Comparison of ENCODE assay signal across 8 cellular contexts in the genomic region with DNA sequence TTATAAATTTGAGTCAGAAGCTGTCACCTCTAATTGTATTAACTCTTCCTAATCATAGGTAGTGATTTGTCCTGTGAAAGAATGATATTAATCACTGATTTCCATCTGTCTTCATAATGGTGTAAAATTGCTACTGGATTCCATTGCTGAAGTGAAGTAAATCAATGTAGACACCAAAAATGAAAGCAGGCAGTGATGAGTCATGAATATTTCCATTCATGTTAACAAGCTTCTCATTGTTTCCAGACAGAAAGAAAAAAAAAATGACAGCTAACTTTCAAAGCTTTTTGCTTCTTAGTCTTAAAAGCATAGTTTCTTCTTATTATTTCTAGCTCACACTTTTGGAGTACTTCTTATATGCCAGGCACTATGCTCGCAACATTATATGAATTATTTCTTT. TPM values are rescaled to one million over a fixed set of nuclear protein-coding genes. Genes with fewer than 3 reads are reported as not detected.
A peak's percentile ranks its signal among the peaks of the same experiment; 100 is the strongest.
DNase-seq lines count a peak whose midpoint lies in the region; ATAC-seq, FAIRE-seq and TF ChIP-seq lines count a peak whose summit lies in the region.

No MANE protein-coding gene starts in this region.

- H3K9me3 ChIP-seq in pancreas = no peaks in the 10 kb centered on the region

- DNase-seq in GM13977 (ENCODE audit: low spot score) (peak; percentile 69), pancreas (no peak), DMS114 treated with DMSO at 0.1 percent for 48 hours (lab: John Stamatoyannopoulos, UW; ENCODE audit: unreplicated experiment) (no peak), ecto neural progenitor cell (ENCODE audit: low spot score) (no peak), NCI-H69 (lab: John Stamatoyannopoulos, UW) (no peak)

- WGBS in pancreas, 2 donors = 91 to 92% methylated on average over 1 of the region's 1 CpG

- H3K27ac ChIP-seq in cingulate gyrus (ENCODE audit: low read depth, low read length) (peak overlapping the region; percentile 76), pancreas (peak overlapping the region in 2 of 4 donors; percentile 66 to 78)

- no peak for FAIRE-seq in pancreas (lab: Jason Lieb, UNC)

- TF ChIP-seq CTCF in GM13977 (IDR thresholded peaks at IDR 0.05; ENCODE audit: extremely low read depth, insufficient read depth, missing control alignments) (no peak), pancreas (IDR thresholded peaks at IDR 0.05) (no peak)

- TF ChIP-seq EP300 in Ishikawa (IDR thresholded peaks at IDR 0.05; ENCODE audit: borderline replicate concordance) = peak; percentile 72; the same call in 1 of the 2 replicates

- intact Hi-C loops in pancreas (cut with DNase I) = no loop called here

- no peak for TF ChIP-seq RAD21 in Ishikawa (IDR thresholded peaks at IDR 0.05; ENCODE audit: low read depth)

- H3K4me3 ChIP-seq in pancreas = no peak overlapping the region

- peaks cover 7 to 14% (median 7%) of the 10 kb centered on the region in 3 donors for H3K4me1 ChIP-seq in pancreas

- in situ Hi-C loops in GM13977 (cut with MboI; ENCODE audit: low pct_unique_long_range_greater_than_20kb, low sequenced_read_pairs, unreplicated experiment) = loop anchor here (25.0 kb wide), 1 partner anchor 548 kb away; no protein-coding TSS in a partner anchor

- ATAC-seq in pancreas (peak in 3 of 4 donors; percentile 72 to 80 (median 73)), GM19455 (IDR thresholded peaks at IDR 0.05; ENCODE audit: unreplicated experiment) (no peak)

- no peaks in the 10 kb centered on the region for H3K27me3 ChIP-seq in pancreas

- peaks cover 0 to 17% (median 0%) of the 10 kb centered on the region in 3 donors for H3K36me3 ChIP-seq in pancreas

TF ChIP-seq in Ishikawa, 13 proteins besides CTCF, POLR2A, EP300 and RAD21:
- TF ChIP-seq ZBTB7A (IDR thresholded peaks at IDR 0.05; ENCODE audit: low read depth) (no peak), TAF1 (IDR thresholded peaks at IDR 0.05; ENCODE audit: low read depth) (no peak), YY1 (IDR thresholded peaks at IDR 0.05; ENCODE audit: low read depth) (no peak), FOXM1 (IDR thresholded peaks at IDR 0.05; ENCODE audit: borderline replicate concordance, low read depth) (no peak; the same call in 1 of the 2 replicates), NFIC (IDR thresholded peaks at IDR 0.05) (no peak), TEAD4 (IDR thresholded peaks at IDR 0.05) (peak; percentile 49; the same call in 1 of the 2 replicates), CREB1 (IDR thresholded peaks at IDR 0.05; ENCODE audit: low read depth) (no peak), CEBPB (IDR thresholded peaks at IDR 0.05) (no peak), EGR1 (IDR thresholded peaks at IDR 0.05) (no peak), TCF12 (IDR thresholded peaks at IDR 0.05; ENCODE audit: low read depth) (peak; percentile 53; the same call in 1 of the 2 replicates)
- TF ChIP-seq, protein P1, sequence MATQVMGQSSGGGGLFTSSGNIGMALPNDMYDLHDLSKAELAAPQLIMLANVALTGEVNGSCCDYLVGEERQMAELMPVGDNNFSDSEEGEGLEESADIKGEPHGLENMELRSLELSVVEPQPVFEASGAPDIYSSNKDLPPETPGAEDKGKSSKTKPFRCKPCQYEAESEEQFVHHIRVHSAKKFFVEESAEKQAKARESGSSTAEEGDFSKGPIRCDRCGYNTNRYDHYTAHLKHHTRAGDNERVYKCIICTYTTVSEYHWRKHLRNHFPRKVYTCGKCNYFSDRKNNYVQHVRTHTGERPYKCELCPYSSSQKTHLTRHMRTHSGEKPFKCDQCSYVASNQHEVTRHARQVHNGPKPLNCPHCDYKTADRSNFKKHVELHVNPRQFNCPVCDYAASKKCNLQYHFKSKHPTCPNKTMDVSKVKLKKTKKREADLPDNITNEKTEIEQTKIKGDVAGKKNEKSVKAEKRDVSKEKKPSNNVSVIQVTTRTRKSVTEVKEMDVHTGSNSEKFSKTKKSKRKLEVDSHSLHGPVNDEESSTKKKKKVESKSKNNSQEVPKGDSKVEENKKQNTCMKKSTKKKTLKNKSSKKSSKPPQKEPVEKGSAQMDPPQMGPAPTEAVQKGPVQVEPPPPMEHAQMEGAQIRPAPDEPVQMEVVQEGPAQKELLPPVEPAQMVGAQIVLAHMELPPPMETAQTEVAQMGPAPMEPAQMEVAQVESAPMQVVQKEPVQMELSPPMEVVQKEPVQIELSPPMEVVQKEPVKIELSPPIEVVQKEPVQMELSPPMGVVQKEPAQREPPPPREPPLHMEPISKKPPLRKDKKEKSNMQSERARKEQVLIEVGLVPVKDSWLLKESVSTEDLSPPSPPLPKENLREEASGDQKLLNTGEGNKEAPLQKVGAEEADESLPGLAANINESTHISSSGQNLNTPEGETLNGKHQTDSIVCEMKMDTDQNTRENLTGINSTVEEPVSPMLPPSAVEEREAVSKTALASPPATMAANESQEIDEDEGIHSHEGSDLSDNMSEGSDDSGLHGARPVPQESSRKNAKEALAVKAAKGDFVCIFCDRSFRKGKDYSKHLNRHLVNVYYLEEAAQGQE (IDR thresholded peaks at IDR 0.05; ENCODE audit: low read depth) = no peak
- TF ChIP-seq, protein P2, sequence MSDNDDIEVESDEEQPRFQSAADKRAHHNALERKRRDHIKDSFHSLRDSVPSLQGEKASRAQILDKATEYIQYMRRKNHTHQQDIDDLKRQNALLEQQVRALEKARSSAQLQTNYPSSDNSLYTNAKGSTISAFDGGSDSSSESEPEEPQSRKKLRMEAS (IDR thresholded peaks at IDR 0.05) = no peak
- TF ChIP-seq, protein P3, sequence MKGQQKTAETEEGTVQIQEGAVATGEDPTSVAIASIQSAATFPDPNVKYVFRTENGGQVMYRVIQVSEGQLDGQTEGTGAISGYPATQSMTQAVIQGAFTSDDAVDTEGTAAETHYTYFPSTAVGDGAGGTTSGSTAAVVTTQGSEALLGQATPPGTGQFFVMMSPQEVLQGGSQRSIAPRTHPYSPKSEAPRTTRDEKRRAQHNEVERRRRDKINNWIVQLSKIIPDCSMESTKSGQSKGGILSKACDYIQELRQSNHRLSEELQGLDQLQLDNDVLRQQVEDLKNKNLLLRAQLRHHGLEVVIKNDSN (IDR thresholded peaks at IDR 0.05) = no peak

RNA-seq across cellular contexts. Expression of a gene that starts 21.5 kb away (rescaled TPM):
- 10 to 100 TPM; 18.0 to 42.8 (median 21.9) TPM for total RNA-seq in pancreas
- polyA plus RNA-seq in pancreas = 1 to 10 TPM; 8.0 to 8.2 TPM

RNA-seq across cellular contexts. Expression of a gene that starts 32.5 kb away (rescaled TPM):
- total RNA-seq in pancreas = 1 to 10 TPM in 2 of 6 donors, under 1 TPM in 4; 0.19 to 3.9 (median 0.81) TPM
- polyA plus RNA-seq in pancreas = under 1 TPM; 0.07 to 0.11 TPM
